In the genomic region with DNA sequence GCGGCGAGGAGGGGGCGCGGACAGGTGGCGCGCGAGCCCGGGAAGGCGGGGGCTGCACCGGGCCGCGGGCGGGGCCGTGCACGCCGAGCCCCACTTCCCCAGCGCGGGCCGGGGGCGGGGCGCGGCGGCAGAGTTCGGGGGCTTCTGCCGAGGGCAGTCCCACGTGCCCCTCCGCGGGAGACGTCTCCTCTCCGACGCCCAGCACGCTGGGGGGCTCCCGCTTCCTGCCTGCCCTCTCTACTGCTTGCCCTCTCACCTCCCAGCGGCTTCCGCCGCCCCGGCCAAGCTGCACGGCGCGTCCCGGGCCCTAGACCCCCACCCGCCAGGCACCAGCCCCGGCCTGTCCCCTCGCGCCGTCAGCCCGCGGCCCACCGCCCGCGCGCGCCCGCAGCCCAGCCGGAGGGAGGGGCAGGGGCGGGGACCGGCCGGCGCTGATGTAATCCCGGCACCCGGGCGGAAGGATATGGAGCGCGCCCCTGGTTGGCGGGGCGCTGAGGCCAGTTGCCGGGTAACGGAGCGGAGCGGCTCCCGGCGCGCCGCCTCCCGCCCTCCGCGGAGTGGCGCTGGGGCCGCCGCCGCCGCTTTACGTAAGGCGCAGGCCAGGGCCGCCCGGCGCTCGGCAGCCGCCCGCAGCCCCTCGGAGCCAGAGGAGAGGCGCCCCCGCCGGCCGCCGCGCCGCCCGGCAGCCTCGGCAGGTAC, we compare ENCODE assay signal across 8 cellular contexts. TPM values are rescaled to one million over a fixed set of nuclear protein-coding genes. Genes with fewer than 3 reads are reported as not detected.
DNase-seq lines count a peak whose midpoint lies in the region; ATAC-seq and TF ChIP-seq lines count a peak whose summit lies in the region.

A gene with protein sequence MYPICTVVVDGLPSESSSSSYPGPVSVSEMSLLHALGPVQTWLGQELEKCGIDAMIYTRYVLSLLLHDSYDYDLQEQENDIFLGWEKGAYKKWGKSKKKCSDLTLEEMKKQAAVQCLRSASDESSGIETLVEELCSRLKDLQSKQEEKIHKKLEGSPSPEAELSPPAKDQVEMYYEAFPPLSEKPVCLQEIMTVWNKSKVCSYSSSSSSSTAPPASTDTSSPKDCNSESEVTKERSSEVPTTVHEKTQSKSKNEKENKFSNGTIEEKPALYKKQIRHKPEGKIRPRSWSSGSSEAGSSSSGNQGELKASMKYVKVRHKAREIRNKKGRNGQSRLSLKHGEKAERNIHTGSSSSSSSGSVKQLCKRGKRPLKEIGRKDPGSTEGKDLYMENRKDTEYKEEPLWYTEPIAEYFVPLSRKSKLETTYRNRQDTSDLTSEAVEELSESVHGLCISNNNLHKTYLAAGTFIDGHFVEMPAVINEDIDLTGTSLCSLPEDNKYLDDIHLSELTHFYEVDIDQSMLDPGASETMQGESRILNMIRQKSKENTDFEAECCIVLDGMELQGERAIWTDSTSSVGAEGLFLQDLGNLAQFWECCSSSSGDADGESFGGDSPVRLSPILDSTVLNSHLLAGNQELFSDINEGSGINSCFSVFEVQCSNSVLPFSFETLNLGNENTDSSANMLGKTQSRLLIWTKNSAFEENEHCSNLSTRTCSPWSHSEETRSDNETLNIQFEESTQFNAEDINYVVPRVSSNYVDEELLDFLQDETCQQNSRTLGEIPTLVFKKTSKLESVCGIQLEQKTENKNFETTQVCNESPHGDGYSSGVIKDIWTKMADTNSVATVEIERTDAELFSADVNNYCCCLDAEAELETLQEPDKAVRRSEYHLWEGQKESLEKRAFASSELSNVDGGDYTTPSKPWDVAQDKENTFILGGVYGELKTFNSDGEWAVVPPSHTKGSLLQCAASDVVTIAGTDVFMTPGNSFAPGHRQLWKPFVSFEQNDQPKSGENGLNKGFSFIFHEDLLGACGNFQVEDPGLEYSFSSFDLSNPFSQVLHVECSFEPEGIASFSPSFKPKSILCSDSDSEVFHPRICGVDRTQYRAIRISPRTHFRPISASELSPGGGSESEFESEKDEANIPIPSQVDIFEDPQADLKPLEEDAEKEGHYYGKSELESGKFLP (N-terminal part only) (plus strand): TSS at position 581 of the 699 bp plus-strand sequence. CDS start 41,727 bp downstream, outside the sequence.

- peak; percentile 84 for ATAC-seq in gastroesophageal sphincter

- TF ChIP-seq EP300 in gastroesophageal sphincter (IDR thresholded peaks at IDR 0.05): no peak

- H3K4me1 ChIP-seq in HEK293 (ENCODE audit: control insufficient read depth, insufficient read depth, low read length): no peaks in the 10 kb centered on the region
- H3K4me1 ChIP-seq in gastroesophageal sphincter: peaks cover 0 to 44% (median 4%) of the 10 kb centered on the region in 3 donors

- TF ChIP-seq CTCF in HEK293 (tag by site-specific recombination; IDR thresholded peaks at IDR 0.05) (no peak), gastroesophageal sphincter (IDR thresholded peaks at IDR 0.05) (peak in 3 of 4 experiments; percentile 5 to 39 (median 37))

- in situ Hi-C loops in SK-MEL-5 (cut with HindIII; ENCODE audit: low pct_unique_long_range_greater_than_20kb, low sequenced_read_pairs): no loop called here

- H3K36me3 ChIP-seq in HEK293 (ENCODE audit: control insufficient read depth in 2 of 2, insufficient read depth in 1 of 2, low read length in 2 of 2) (peaks cover 0 to 3% of the 10 kb centered on the region in 2 experiments; a peak in 1 of 3 replicates), gastroesophageal sphincter (peaks cover 0 to 6% of the 10 kb centered on the region in 2 donors)

- H3K27ac ChIP-seq in HEK293 (ENCODE audit: extremely low read depth, low read depth, low read length) (peak within 1 kb of the TSS; percentile 91), gastroesophageal sphincter (peak within 1 kb of the TSS; percentile 98 to 100 (median 100)), substantia nigra (ENCODE audit: low read depth, low read length, poor library complexity, severe bottlenecking) (peak within 1 kb of the TSS; percentile 98)

- WGBS in gastroesophageal sphincter (ENCODE audit: low coverage in 1 of 2), 2 donors: no CpG with 5 or more reads among the region's 100 CpGs

- DNase-seq in GM03348 (ENCODE audit: low spot score) (peak; percentile 99), MV-4-11 (lab: John Stamatoyannopoulos, UW) (peak; percentile 79), SK-MEL-5 (ENCODE audit: low read depth, low spot score) (peak; percentile 81), non-pigmented ciliary epithelial cell (ENCODE audit: low read depth) (peak; percentile 60), substantia nigra (lab: John Stamatoyannopoulos, UW) (peak; percentile 49 to 97 (median 85))
- peak; percentile 91 for DNase-seq in activated naive CD4-positive, alpha-beta T cell treated with Interleukin-2 at 50 U/mL for 16 hours

- POLR2A ChIA-PET in HEK293 (lab: Yijun Ruan, JAX): interaction anchor here (1.1 kb wide), 1 partner anchor 72 kb away, joined by 3 read pairs; a partner anchor contains a TSS

- H3K9me3 ChIP-seq in HEK293 (ENCODE audit: control insufficient read depth, insufficient read depth, low read depth, low read length): no peaks in the 10 kb centered on the region
- no peaks in the 10 kb centered on the region for H3K9me3 ChIP-seq in gastroesophageal sphincter

- H3K4me3 ChIP-seq in HEK293 (ENCODE audit: low read depth, low read length) (peak within 1 kb of the TSS; percentile 90), gastroesophageal sphincter (peak within 1 kb of the TSS; percentile 68 to 96)

- CTCF ChIA-PET in HEK293 (lab: Yijun Ruan, JAX): interaction anchor here (0.6 to 2.2 kb wide), 5 partner anchors 11 to 236 kb away, joined by 3 to 14 read pairs (median 3); no protein-coding TSS in a partner anchor

- peak; percentile 75 to 86 for TF ChIP-seq POLR2A in gastroesophageal sphincter (IDR thresholded peaks at IDR 0.05)

- no peaks in the 10 kb centered on the region for H3K27me3 ChIP-seq in gastroesophageal sphincter

TF ChIP-seq in HEK293, 187 proteins besides CTCF, POLR2A, EP300 and RAD21 (continues in another document):
- TF ChIP-seq, protein P1, sequence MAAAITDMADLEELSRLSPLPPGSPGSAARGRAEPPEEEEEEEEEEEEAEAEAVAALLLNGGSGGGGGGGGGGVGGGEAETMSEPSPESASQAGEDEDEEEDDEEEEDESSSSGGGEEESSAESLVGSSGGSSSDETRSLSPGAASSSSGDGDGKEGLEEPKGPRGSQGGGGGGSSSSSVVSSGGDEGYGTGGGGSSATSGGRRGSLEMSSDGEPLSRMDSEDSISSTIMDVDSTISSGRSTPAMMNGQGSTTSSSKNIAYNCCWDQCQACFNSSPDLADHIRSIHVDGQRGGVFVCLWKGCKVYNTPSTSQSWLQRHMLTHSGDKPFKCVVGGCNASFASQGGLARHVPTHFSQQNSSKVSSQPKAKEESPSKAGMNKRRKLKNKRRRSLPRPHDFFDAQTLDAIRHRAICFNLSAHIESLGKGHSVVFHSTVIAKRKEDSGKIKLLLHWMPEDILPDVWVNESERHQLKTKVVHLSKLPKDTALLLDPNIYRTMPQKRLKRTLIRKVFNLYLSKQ (tag by site-specific recombination; IDR thresholded peaks at IDR 0.05; ENCODE audit: borderline replicate concordance): no peak
- TF ChIP-seq YY1 (tag by site-specific recombination; IDR thresholded peaks at IDR 0.05): peak; percentile 17; the same call in 1 of the 2 replicates
- no peak for TF ChIP-seq ZNF394 (tag by site-specific recombination; IDR thresholded peaks at IDR 0.05; ENCODE audit: borderline replicate concordance)
- TF ChIP-seq ZNF335 (tag by site-specific recombination; conservative IDR thresholded peaks at IDR 0.05): peak; percentile 83
- TF ChIP-seq, protein P2, sequence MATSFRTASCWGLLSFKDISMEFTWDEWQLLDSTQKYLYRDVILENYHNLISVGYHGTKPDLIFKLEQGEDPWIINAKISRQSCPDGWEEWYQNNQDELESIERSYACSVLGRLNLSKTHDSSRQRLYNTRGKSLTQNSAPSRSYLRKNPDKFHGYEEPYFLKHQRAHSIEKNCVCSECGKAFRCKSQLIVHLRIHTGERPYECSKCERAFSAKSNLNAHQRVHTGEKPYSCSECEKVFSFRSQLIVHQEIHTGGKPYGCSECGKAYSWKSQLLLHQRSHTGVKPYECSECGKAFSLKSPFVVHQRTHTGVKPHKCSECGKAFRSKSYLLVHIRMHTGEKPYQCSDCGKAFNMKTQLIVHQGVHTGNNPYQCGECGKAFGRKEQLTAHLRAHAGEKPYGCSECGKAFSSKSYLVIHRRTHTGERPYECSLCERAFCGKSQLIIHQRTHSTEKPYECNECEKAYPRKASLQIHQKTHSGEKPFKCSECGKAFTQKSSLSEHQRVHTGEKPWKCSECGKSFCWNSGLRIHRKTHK (tag by site-specific recombination; IDR thresholded peaks at IDR 0.05): no peak
- no peak for TF ChIP-seq ZNF776 (tag by site-specific recombination; IDR thresholded peaks at IDR 0.05; ENCODE audit: borderline replicate concordance)
- TF ChIP-seq, protein P3, sequence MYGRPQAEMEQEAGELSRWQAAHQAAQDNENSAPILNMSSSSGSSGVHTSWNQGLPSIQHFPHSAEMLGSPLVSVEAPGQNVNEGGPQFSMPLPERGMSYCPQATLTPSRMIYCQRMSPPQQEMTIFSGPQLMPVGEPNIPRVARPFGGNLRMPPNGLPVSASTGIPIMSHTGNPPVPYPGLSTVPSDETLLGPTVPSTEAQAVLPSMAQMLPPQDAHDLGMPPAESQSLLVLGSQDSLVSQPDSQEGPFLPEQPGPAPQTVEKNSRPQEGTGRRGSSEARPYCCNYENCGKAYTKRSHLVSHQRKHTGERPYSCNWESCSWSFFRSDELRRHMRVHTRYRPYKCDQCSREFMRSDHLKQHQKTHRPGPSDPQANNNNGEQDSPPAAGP (tag by site-specific recombination; IDR thresholded peaks at IDR 0.05): no peak
- no peak for TF ChIP-seq FEZF1 (tag by site-specific recombination; IDR thresholded peaks at IDR 0.05)
- TF ChIP-seq, protein P4, sequence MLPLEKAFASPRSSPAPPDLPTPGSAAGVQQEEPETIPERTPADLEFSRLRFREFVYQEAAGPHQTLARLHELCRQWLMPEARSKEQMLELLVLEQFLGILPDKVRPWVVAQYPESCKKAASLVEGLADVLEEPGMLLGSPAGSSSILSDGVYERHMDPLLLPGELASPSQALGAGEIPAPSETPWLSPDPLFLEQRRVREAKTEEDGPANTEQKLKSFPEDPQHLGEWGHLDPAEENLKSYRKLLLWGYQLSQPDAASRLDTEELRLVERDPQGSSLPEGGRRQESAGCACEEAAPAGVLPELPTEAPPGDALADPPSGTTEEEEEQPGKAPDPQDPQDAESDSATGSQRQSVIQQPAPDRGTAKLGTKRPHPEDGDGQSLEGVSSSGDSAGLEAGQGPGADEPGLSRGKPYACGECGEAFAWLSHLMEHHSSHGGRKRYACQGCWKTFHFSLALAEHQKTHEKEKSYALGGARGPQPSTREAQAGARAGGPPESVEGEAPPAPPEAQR (tag by site-specific recombination; IDR thresholded peaks at IDR 0.05): no peak
- no peak for TF ChIP-seq ZNF558 (tag by site-specific recombination; IDR thresholded peaks at IDR 0.05)
- no peak for TF ChIP-seq YY2 (tag by site-specific recombination; IDR thresholded peaks at IDR 0.05)
- no peak for TF ChIP-seq ZNF10 (tag by site-specific recombination; IDR thresholded peaks at IDR 0.05)

RNA-seq across cellular contexts. Expression of the gene that starts here (rescaled TPM):
- 8.5 and 9.0 TPM in 2 replicates for total RNA-seq in SK-MEL-5 (2014; rRNA removed; shearing (Covaris generic))
- 8.2 and 14.2 TPM in 2 replicates for polyA plus RNA-seq in SK-MEL-5 (2015; cell fraction: cytosol; rRNA removed)
- polyA plus RNA-seq in SK-MEL-5 (2015; cell fraction: nucleus; rRNA removed): 12.2 and 14.8 TPM in 2 replicates
- total RNA-seq in gastroesophageal sphincter: 10 to 100 TPM; 39.4 to 66.6 (median 47.1) TPM

Comparison
In these comparisons a context has a peak if more than half of its experiments do, and no peak if none do; other contexts are left out.
1. Peak in every context shown above with its lines: DNase-seq, ATAC-seq, H3K4me3 ChIP-seq and H3K27ac ChIP-seq.